In genomic region chr12:45285717-45286116, GRCh38 we compare ENCODE assay signal across 26 cellular contexts.
DNase-seq lines count a peak whose midpoint lies in the region; ATAC-seq, FAIRE-seq and TF ChIP-seq lines count a peak whose summit lies in the region.
"Had no signal": no experiment of that assay in that cellular context is flagged by ENCODE, and none has a peak within 500 bp of the region (broad histone marks: within the 10 kb centered on the region; RNA-seq: fewer than 3 reads in every experiment).

No MANE protein-coding gene starts in this region.

- WGBS in mesendoderm (ENCODE audit: extremely low coverage, insufficient coverage, low lambda C conversion rate): no CpG with 5 or more reads among the region's 2 CpGs
- 76 to 94% (median 89%) methylated on average over 2 of the region's 2 CpGs for WGBS in small intestine, 3 donors

- H2BK15ac ChIP-seq in mesendoderm (replicated peaks; ENCODE audit: low read depth): no peak overlapping the region

- no peak overlapping the region for H2BK120ac ChIP-seq in mesendoderm (ENCODE audit: low read depth, low read length)

- no peaks in the 10 kb centered on the region for H3K9me2 ChIP-seq in GM23338 (ENCODE audit: insufficient read depth)

- H2AK5ac ChIP-seq in mesendoderm (ENCODE audit: low read length): no peak overlapping the region

- no peak overlapping the region for H3K4me3 Mint-ChIP-seq in GM23338
- H3K4me3 Mint-ChIP-seq: activated CD4-positive, alpha-beta T cell treated with anti-CD3 and anti-CD28 coated beads for 36 hours; activated CD8-positive, alpha-beta T cell treated with anti-CD3 and anti-CD28 coated beads, Interleukin-2, amount 10 ng/mL, durations not matched to agents 7 days and 5 days; activated naive CD4-positive, alpha-beta T cell treated with anti-CD3 and anti-CD28 coated beads for 36 hours; stimulated activated memory B cell treated with anti-CD40 and anti-IgM and Interleukin-4, amounts not matched to agents 10 μg/mL and 1 μg/mL and 100 μg/mL, for 72 hours had no signal

- FAIRE-seq in small intestine (lab: Jason Lieb, UNC): no peak
- FAIRE-seq: G401.6 had no signal

- no peak overlapping the region for H3K56ac ChIP-seq in mesendoderm (ENCODE audit: low read length)

- H3K27me3 ChIP-seq in GM23338 (ENCODE audit: insufficient read depth): no peaks in the 10 kb centered on the region
- no peaks in the 10 kb centered on the region for H3K27me3 ChIP-seq in ascending aorta
- no peaks in the 10 kb centered on the region for H3K27me3 ChIP-seq in mesendoderm (ENCODE audit: insufficient read depth, low read length, poor library complexity)
- no peaks in the 10 kb centered on the region for H3K27me3 ChIP-seq in small intestine (ENCODE audit: control insufficient read depth in 2 of 2, insufficient read depth in 2 of 2, low read length in 2 of 2)
- H3K27me3 ChIP-seq: brain microvascular endothelial cell, heart right ventricle, ovary had no signal

- no peak overlapping the region for H4K8ac ChIP-seq in mesendoderm (ENCODE audit: low read depth, low read length)

- no peak overlapping the region for H2AFZ ChIP-seq in GM23338

- no peaks in the 10 kb centered on the region for H3K9me3 Mint-ChIP-seq in GM23338
- H3K9me3 Mint-ChIP-seq: activated naive CD4-positive, alpha-beta T cell treated with anti-CD3 and anti-CD28 coated beads for 36 hours had no signal

- H3K4me3 ChIP-seq in GM23338 (no peak overlapping the region), ascending aorta (no peak overlapping the region), mesendoderm (ENCODE audit: low read length) (no peak overlapping the region), small intestine (ENCODE audit: low read depth in 1 of 2, low read length in 2 of 2) (no peak overlapping the region)
- H3K4me3 ChIP-seq: heart right ventricle, ovary, transverse colon had no signal

- no peaks in the 10 kb centered on the region for H4K20me1 ChIP-seq in GM23338 (replicated peaks; ENCODE audit: insufficient read depth)

- peak overlapping the region; percentile 3 for H3K4ac ChIP-seq in mesendoderm (ENCODE audit: low read depth, low read length)

- peaks cover 52% of the 10 kb centered on the region for H3K4me1 Mint-ChIP-seq in GM23338

- H3K36me3 Mint-ChIP-seq in GM23338 (ENCODE audit: low read depth): peaks cover 7% of the 10 kb centered on the region; the same call in 2 of the 3 replicates

- H3K79me1 ChIP-seq in mesendoderm (ENCODE audit: low read length): peaks cover 8% of the 10 kb centered on the region

- H3K23ac ChIP-seq in mesendoderm (ENCODE audit: low read length): no peak overlapping the region

- H3K4me2 ChIP-seq in GM23338: no peak overlapping the region
- H3K4me2 ChIP-seq in mesendoderm (ENCODE audit: low read length): no peak overlapping the region

- peaks cover 28% of the 10 kb centered on the region for H3K79me2 ChIP-seq in GM23338 (replicated peaks; ENCODE audit: insufficient read depth)
- H3K79me2 ChIP-seq in mesendoderm (ENCODE audit: control insufficient read depth, insufficient read depth, low read length): no peaks in the 10 kb centered on the region

- intact Hi-C loops in ascending aorta (cut with DNase I): no loop called here

- H3K27ac ChIP-seq in GM23338 (ENCODE audit: low read depth) (no peak overlapping the region), ascending aorta (peak overlapping the region; percentile 72), mesendoderm (ENCODE audit: low read depth, low read length) (no peak overlapping the region), small intestine (ENCODE audit: low read depth in 1 of 2, low read length in 1 of 2) (no peak overlapping the region)
- H3K27ac ChIP-seq: heart right ventricle, ovary, transverse colon had no signal

- H3K9me3 ChIP-seq in ascending aorta: no peaks in the 10 kb centered on the region
- no peaks in the 10 kb centered on the region for H3K9me3 ChIP-seq in small intestine (ENCODE audit: control insufficient read depth, low read depth)
- H3K9me3 ChIP-seq: heart right ventricle, ovary, transverse colon had no signal

- H3K36me3 ChIP-seq in GM23338 (ENCODE audit: insufficient read depth): no peaks in the 10 kb centered on the region
- no peaks in the 10 kb centered on the region for H3K36me3 ChIP-seq in ascending aorta
- H3K36me3 ChIP-seq in mesendoderm (ENCODE audit: control insufficient read depth, insufficient read depth, low read length): no peaks in the 10 kb centered on the region
- no peaks in the 10 kb centered on the region for H3K36me3 ChIP-seq in small intestine (ENCODE audit: control insufficient read depth in 2 of 2, insufficient read depth in 2 of 2, low read length in 2 of 2)
- H3K36me3 ChIP-seq: brain microvascular endothelial cell, ovary, transverse colon had no signal

- no peak overlapping the region for H2BK5ac ChIP-seq in mesendoderm (ENCODE audit: low read length)

- ATAC-seq in GM23338: peak; percentile 63
- ATAC-seq in GM18873 (IDR thresholded peaks at IDR 0.05; ENCODE audit: low FRiP score, unreplicated experiment): no peak
- ATAC-seq: activated CD4-positive, alpha-beta T cell treated with anti-CD3 and anti-CD28 coated beads for 36 hours; activated CD8-positive, alpha-beta T cell treated with anti-CD3 and anti-CD28 coated beads, Interleukin-2, amount 10 ng/mL, durations not matched to agents 7 days and 5 days; esophagus mucosa; left colon; stimulated activated memory B cell treated with anti-CD40 and anti-IgM and Interleukin-4, amounts not matched to agents 10 μg/mL and 1 μg/mL and 100 μg/mL, for 72 hours had no signal

- TF ChIP-seq CTCF in GM23338 (conservative IDR thresholded peaks at IDR 0.05; ENCODE audit: low read depth in 2 of 2) (no peak), ascending aorta (IDR thresholded peaks at IDR 0.05) (no peak)

- DNase-seq in GM23338 (ENCODE audit: low spot score) (peak; percentile 40), M059J (ENCODE audit: low read depth) (peak; percentile 21), ascending aorta (ENCODE audit: low spot score in 2 of 2) (no peak), mesendoderm (no peak), small intestine (no peak)
- DNase-seq in activated naive CD4-positive, alpha-beta T cell treated with anti-CD3 and anti-CD28 coated beads, Interleukin-2, amount 50 U/mL, for 16 hours: no peak
- DNase-seq: activated CD4-positive, alpha-beta T cell treated with anti-CD3 and anti-CD28 coated beads for 36 hours; activated CD8-positive, alpha-beta T cell treated with anti-CD3 and anti-CD28 coated beads, Interleukin-2, amount 10 ng/mL, durations not matched to agents 7 days and 5 days; activated naive CD4-positive, alpha-beta T cell treated with anti-CD3 and anti-CD28 coated beads for 36 hours; brain microvascular endothelial cell; C1 segment of cervical spinal cord; cerebellar nuclear complex; foreskin fibroblast; heart right ventricle; left colon; mammary epithelial cell; NCI-H1436 treated with DMSO at 0.1 percent for 48 hours; NCI-H2171; NCI-H524 treated with DMSO at 0.1 percent for 48 hours; ovary; SIG-M5; transverse colon had no signal

- no peak overlapping the region for H3K18ac ChIP-seq in mesendoderm (ENCODE audit: low read length)

- peaks cover 20% of the 10 kb centered on the region for H3K4me1 ChIP-seq in GM23338 (ENCODE audit: insufficient read depth)
- peaks cover 4 to 43% of the 10 kb centered on the region in 2 donors for H3K4me1 ChIP-seq in ascending aorta
- H3K4me1 ChIP-seq in mesendoderm (ENCODE audit: control insufficient read depth, low read depth, low read length): peaks cover 5% of the 10 kb centered on the region
- H3K4me1 ChIP-seq in small intestine (ENCODE audit: control insufficient read depth in 2 of 2, insufficient read depth in 1 of 2, low read depth in 1 of 2, low read length in 1 of 2): peaks cover 10 to 14% of the 10 kb centered on the region in 2 donors

- H3K9ac ChIP-seq in mesendoderm (ENCODE audit: low read length): no peak overlapping the region

- 0 out of 2 replicates have a peak overlapping the region, but pooled peaks have one; percentile 11 for H3K27ac Mint-ChIP-seq in GM23338
- H3K27ac Mint-ChIP-seq: activated CD4-positive, alpha-beta T cell treated with anti-CD3 and anti-CD28 coated beads for 36 hours; activated CD8-positive, alpha-beta T cell treated with anti-CD3 and anti-CD28 coated beads, Interleukin-2, amount 10 ng/mL, durations not matched to agents 7 days and 5 days; activated naive CD4-positive, alpha-beta T cell treated with anti-CD3 and anti-CD28 coated beads for 36 hours; stimulated activated memory B cell treated with anti-CD40 and anti-IgM and Interleukin-4, amounts not matched to agents 10 μg/mL and 1 μg/mL and 100 μg/mL, for 72 hours had no signal

- H3K27me3 Mint-ChIP-seq in GM23338 (ENCODE audit: insufficient read depth, low read depth, poor library complexity): peaks cover 3% of the 10 kb centered on the region
- H3K27me3 Mint-ChIP-seq: activated CD4-positive, alpha-beta T cell treated with anti-CD3 and anti-CD28 coated beads for 36 hours; stimulated activated memory B cell treated with anti-CD40 and anti-IgM and Interleukin-4, amounts not matched to agents 10 μg/mL and 1 μg/mL and 100 μg/mL, for 72 hours had no signal

- H4K5ac ChIP-seq in mesendoderm (ENCODE audit: low read length): no peak overlapping the region

- no peaks in the 10 kb centered on the region for H3F3A ChIP-seq in GM23338 (replicated peaks; ENCODE audit: low read depth)

Comparison
In these comparisons a context has a peak if more than half of its experiments do, and no peak if none do; other contexts are left out.
1. DNase-seq: peak in GM23338 (single experiment) and M059J (single experiment); none in ascending aorta (0 of 2), mesendoderm (single experiment), activated naive CD4-positive, alpha-beta T cell treated with anti-CD3 and anti-CD28 coated beads, Interleukin-2, amount 50 U/mL, for 16 hours (single experiment) and small intestine (single experiment).
2. H3K27ac ChIP-seq: peak in ascending aorta (2 of 2); none in GM23338 (single experiment), mesendoderm (single experiment) and small intestine (0 of 2).